ENCODE assay signal across 8 cellular contexts in the genomic region with DNA sequence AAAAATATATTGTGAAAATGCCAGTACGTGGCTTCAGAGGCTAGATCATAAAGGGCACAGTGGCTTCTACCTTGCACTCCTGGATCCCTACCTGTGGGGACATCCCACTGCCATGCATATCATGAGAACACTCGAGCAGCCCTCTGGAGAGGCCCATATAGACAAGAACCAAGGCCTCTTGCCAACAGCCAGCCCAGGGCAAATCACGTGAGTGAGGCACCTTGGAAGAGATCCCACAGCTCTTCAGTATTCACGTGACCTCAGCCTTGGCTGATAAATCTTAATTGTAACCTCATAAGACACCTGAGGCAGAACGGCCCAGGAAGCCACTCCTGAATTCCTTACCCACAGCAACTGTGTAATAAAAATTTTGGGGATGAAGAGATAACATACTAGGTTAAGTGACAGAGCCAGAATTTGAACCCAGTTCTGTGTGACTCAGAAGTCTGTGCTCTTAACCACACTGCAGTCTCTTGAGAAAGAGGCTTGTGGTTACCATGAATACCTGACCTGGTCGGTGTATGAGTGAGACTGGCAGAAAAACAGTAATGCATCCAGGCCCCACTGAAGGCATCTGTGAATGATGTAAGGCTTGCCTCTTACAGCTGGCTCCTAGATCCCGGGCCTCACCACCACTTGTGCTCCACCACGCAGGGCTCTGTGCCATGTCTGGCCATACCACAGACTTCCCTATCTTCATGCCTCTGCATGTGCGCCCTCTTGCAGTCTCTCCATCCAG. TPM values are rescaled to one million over a fixed set of nuclear protein-coding genes. Genes with fewer than 3 reads are reported as not detected.
DNase-seq lines count a peak whose midpoint lies in the region; ATAC-seq and TF ChIP-seq lines count a peak whose summit lies in the region.

No MANE protein-coding gene starts in this region.

- DNase-seq in H4 (ENCODE audit: low spot score) (peak; percentile 93), Panc1 (ENCODE audit: low read depth, low spot score) (no peak), fibroblast of the conjunctiva (ENCODE audit: low read depth) (peak; percentile 87), gastrocnemius medialis (peak; percentile 84 to 91), GM23338 (ENCODE audit: low spot score) (no peak), ecto neural progenitor cell (ENCODE audit: low spot score) (no peak), NCI-H2081 treated with DMSO at 0.1 percent for 48 hours (lab: John Stamatoyannopoulos, UW) (no peak)
- no peak for DNase-seq in effector memory CD4-positive, alpha-beta T cell

- CTCF ChIA-PET in Panc1 (lab: Charles Lee): no interaction called here

- H3K9me3 ChIP-seq in Panc1 (ENCODE audit: control insufficient read depth, insufficient read depth, low read depth, low read length): no peaks in the 10 kb centered on the region
- no peaks in the 10 kb centered on the region for H3K9me3 ChIP-seq in gastrocnemius medialis
- H3K9me3 ChIP-seq in effector memory CD4-positive, alpha-beta T cell (ENCODE audit: control insufficient read depth, low read length): no peaks in the 10 kb centered on the region

- H4K20me1 ChIP-seq in GM23338 (replicated peaks; ENCODE audit: insufficient read depth): no peaks in the 10 kb centered on the region; the same call in 1 of the 2 replicates

- BruUV-seq in Panc1 (replicated peaks; lab: Mats Ljungman, UMichigan): no TSS peak

- peaks cover 23% of the 10 kb centered on the region for H3K4me1 ChIP-seq in Panc1 (ENCODE audit: control insufficient read depth, insufficient read depth, low read length)
- peaks cover 43 to 45% of the 10 kb centered on the region in 2 donors for H3K4me1 ChIP-seq in gastrocnemius medialis
- no peaks in the 10 kb centered on the region for H3K4me1 ChIP-seq in effector memory CD4-positive, alpha-beta T cell (ENCODE audit: control insufficient read depth, insufficient read depth, low read length, poor library complexity, severe bottlenecking)
- H3K4me1 ChIP-seq in GM23338 (ENCODE audit: insufficient read depth): no peaks in the 10 kb centered on the region

- no peaks in the 10 kb centered on the region for H3F3A ChIP-seq in GM23338 (replicated peaks; ENCODE audit: low read depth)

- no peak overlapping the region for H3K4me3 ChIP-seq in Panc1 (ENCODE audit: low read depth in 2 of 2, low read length in 2 of 2)
- H3K4me3 ChIP-seq in gastrocnemius medialis: no peak overlapping the region
- H3K4me3 ChIP-seq in effector memory CD4-positive, alpha-beta T cell (ENCODE audit: insufficient read depth, low read depth, low read length, poor library complexity, severe bottlenecking): no peak overlapping the region
- H3K4me3 ChIP-seq in GM23338: no peak overlapping the region

- POLR2A ChIA-PET in Panc1 (lab: Charles Lee): no interaction called here

- intact Hi-C loops in Panc1 (cut with micrococcal nuclease; ENCODE audit: unreplicated experiment) (no loop called here), gastrocnemius medialis (cut with DNase I; ENCODE audit: low total_unique reads) (loop anchor here (2.0 kb wide), 1 partner anchor 39 kb away; no protein-coding TSS in a partner anchor)

- no peak overlapping the region for H2AFZ ChIP-seq in GM23338

- no peak overlapping the region for H3K4me3 Mint-ChIP-seq in GM23338

- ATAC-seq in Panc1 (peak; percentile 19; the same call in 1 of the 2 replicates), gastrocnemius medialis (peak; percentile 78 to 85), GM23338 (no peak)

- no peak overlapping the region for H3K27ac Mint-ChIP-seq in GM23338

- no peaks in the 10 kb centered on the region for H3K9me3 Mint-ChIP-seq in GM23338

- H3K4me2 ChIP-seq in GM23338: no peak overlapping the region

- peaks cover 60% of the 10 kb centered on the region for H3K36me3 ChIP-seq in Panc1 (ENCODE audit: control insufficient read depth, insufficient read depth, low read length)
- peaks cover 13 to 94% of the 10 kb centered on the region in 2 donors for H3K36me3 ChIP-seq in gastrocnemius medialis
- peaks cover 97% of the 10 kb centered on the region for H3K36me3 ChIP-seq in effector memory CD4-positive, alpha-beta T cell (ENCODE audit: control insufficient read depth, insufficient read depth, low read length)
- no peaks in the 10 kb centered on the region for H3K36me3 ChIP-seq in GM23338 (ENCODE audit: insufficient read depth)

- TF ChIP-seq CTCF in Panc1 (IDR thresholded peaks at IDR 0.05) (no peak), gastrocnemius medialis (IDR thresholded peaks at IDR 0.05 in 4 of 5, conservative IDR thresholded peaks at IDR 0.05 in 1 of 5) (no peak), GM23338 (conservative IDR thresholded peaks at IDR 0.05; ENCODE audit: low read depth in 2 of 2) (no peak)

- TF ChIP-seq POLR2A in gastrocnemius medialis (IDR thresholded peaks at IDR 0.05): no peak

- no peaks in the 10 kb centered on the region for H3K79me2 ChIP-seq in GM23338 (replicated peaks; ENCODE audit: insufficient read depth)

- peaks cover 13% of the 10 kb centered on the region for H3K27me3 Mint-ChIP-seq in GM23338 (ENCODE audit: insufficient read depth, low read depth, poor library complexity)

- H3K4me1 Mint-ChIP-seq in GM23338: peaks cover 5% of the 10 kb centered on the region; the same call in 1 of the 3 replicates

- H3K27me3 ChIP-seq in Panc1 (ENCODE audit: control insufficient read depth, insufficient read depth, low read length) (no peaks in the 10 kb centered on the region), gastrocnemius medialis (no peaks in the 10 kb centered on the region), GM23338 (ENCODE audit: insufficient read depth) (no peaks in the 10 kb centered on the region)
- no peaks in the 10 kb centered on the region for H3K27me3 ChIP-seq in effector memory CD4-positive, alpha-beta T cell (replicated peaks; ENCODE audit: control insufficient read depth, insufficient read depth, low read length, poor library complexity, severe bottlenecking)

- in situ Hi-C loops in Panc1 (cut with HindIII; ENCODE audit: low pct_unique_long_range_greater_than_20kb, low sequenced_read_pairs): no loop called here
- in situ Hi-C loops in gastrocnemius medialis (cut with MboI; ENCODE audit: low sequenced_read_pairs in 4 of 4): no loop called here

- H3K36me3 Mint-ChIP-seq in GM23338 (ENCODE audit: low read depth): peaks cover 10% of the 10 kb centered on the region; the same call in 2 of the 3 replicates

- no peaks in the 10 kb centered on the region for H3K9me2 ChIP-seq in GM23338 (ENCODE audit: insufficient read depth)

- H3K27ac ChIP-seq in Panc1 (ENCODE audit: low read length) (no peak overlapping the region), gastrocnemius medialis (peak overlapping the region; percentile 94 to 99 (median 98)), GM23338 (ENCODE audit: low read depth) (no peak overlapping the region)
- H3K27ac ChIP-seq in effector memory CD4-positive, alpha-beta T cell (ENCODE audit: insufficient read depth, low read length, poor library complexity, severe bottlenecking): no peak overlapping the region

RNA-seq across cellular contexts. Expression of a gene that starts 6.9 kb away (rescaled TPM):
- not detected in 2 replicates for total RNA-seq in H4 (2014; rRNA removed; shearing (Covaris generic))
- total RNA-seq in Panc1 (2021; ENCODE audit: unreplicated experiment) (not detected), gastrocnemius medialis (not detected)
- polyA plus RNA-seq in Panc1 (2012; ENCODE audit: insufficient read length): not detected
- total RNA-seq in GM23338 (2014; rRNA removed; shearing (Covaris generic)): not detected in 2 replicates
- polyA plus RNA-seq in GM23338 (2016; fragmentation: Nextera tagmentation; extraction: Ambion mirVana): not detected in 2 replicates

Comparison
In these comparisons a context has a peak if more than half of its experiments do, and no peak if none do; other contexts are left out.
1. DNase-seq: peak in H4 (single experiment), fibroblast of the conjunctiva (single experiment) and gastrocnemius medialis (2 of 2); none in Panc1 (single experiment), effector memory CD4-positive, alpha-beta T cell (0 of 3), GM23338 (single experiment), ecto neural progenitor cell (single experiment) and NCI-H2081 treated with DMSO at 0.1 percent for 48 hours (single experiment).
2. H3K27ac ChIP-seq: peak in gastrocnemius medialis (4 of 4); none in Panc1 (single experiment), effector memory CD4-positive, alpha-beta T cell (single experiment) and GM23338 (single experiment).